1 cellular context compared by ENCODE assay signal in the genomic region with DNA sequence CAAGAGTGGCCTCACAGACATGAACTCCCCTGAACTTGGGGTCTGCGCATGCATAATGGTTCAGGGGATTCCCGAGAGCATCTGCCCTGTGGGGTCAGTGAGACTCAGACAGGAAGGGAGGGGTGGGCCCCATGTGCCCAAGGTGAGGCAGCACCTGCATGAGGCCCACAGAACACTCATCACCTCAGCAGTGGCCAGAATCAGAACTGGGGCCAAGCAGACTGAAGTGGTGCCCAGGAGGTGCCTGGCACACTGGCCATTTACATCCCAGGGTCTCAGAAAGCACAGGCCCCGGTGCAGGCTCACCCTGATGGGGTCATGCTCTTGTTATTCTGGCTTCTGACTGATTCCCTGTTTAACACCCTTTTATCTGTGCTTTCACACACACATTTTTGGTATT.
TF ChIP-seq lines count a peak whose summit lies in the region.

No MANE protein-coding gene starts in this region.

TF ChIP-seq in HepG2, 621 proteins besides CTCF, POLR2A, EP300 and RAD21:
- TF ChIP-seq ZNF687 (CRISPR knock-in tag; IDR thresholded peaks at IDR 0.05) = peak; percentile 38; the same call in 1 of the 2 replicates
